ENCODE assay signal across 31 cellular contexts in genomic region chr3:9565316-9565715, GRCh38. TPM values are rescaled to one million over a fixed set of nuclear protein-coding genes. Genes with fewer than 3 reads are reported as not detected.
"Had no signal": no experiment of that assay in that cellular context is flagged by ENCODE, and none has a peak within 500 bp of the region (broad histone marks: within the 10 kb centered on the region; RNA-seq: fewer than 3 reads in every experiment).

No MANE protein-coding gene starts in this region.

- H3K27ac ChIP-seq: stomach, suprapubic skin, testis, thoracic aorta, thyroid gland, tibial artery, tibial nerve, transverse colon, upper lobe of left lung, upper lobe of right lung, uterus, vagina had no signal

- H3K4me1 Mint-ChIP-seq: stimulated activated effector memory CD8-positive, alpha-beta T cell treated with anti-CD3 and anti-CD28 coated beads, Interleukin-12 subunit alpha, Interleukin-12 subunit beta, amount 100 ng/mL, for 72 hours; stimulated activated memory B cell treated with anti-CD40 and anti-IgM and Interleukin-4, amounts not matched to agents 10 μg/mL and 1 μg/mL and 100 μg/mL, for 72 hours; stimulated activated naive B cell treated with anti-CD40 and anti-IgM and Interleukin-4, amounts not matched to agents 10 μg/mL and 1 μg/mL and 100 μg/mL, for 72 hours; stimulated activated naive CD8-positive, alpha-beta T cell treated with anti-CD3 and anti-CD28 coated beads, Interleukin-15, amount 100 ng/mL, for 72 hours had no signal

- ATAC-seq: stimulated activated effector memory CD8-positive, alpha-beta T cell treated with anti-CD3 and anti-CD28 coated beads, Interleukin-12 subunit alpha, Interleukin-12 subunit beta, amount 100 ng/mL, for 72 hours; stimulated activated memory B cell treated with anti-CD40 and anti-IgM and Interleukin-4, amounts not matched to agents 10 μg/mL and 1 μg/mL and 100 μg/mL, for 72 hours; stimulated activated naive B cell treated with anti-CD40 and anti-IgM and Interleukin-4, amounts not matched to agents 10 μg/mL and 1 μg/mL and 100 μg/mL, for 72 hours; stimulated activated naive CD8-positive, alpha-beta T cell treated with anti-CD3 and anti-CD28 coated beads, Interleukin-15, amount 100 ng/mL, for 72 hours; stimulated activated naive CD8-positive, alpha-beta T cell treated with anti-CD3 and anti-CD28 coated beads, Interleukin-15, Interleukin-2, amounts not matched to agents 100 U/mL and 50 U/mL, for 24 hours; upper lobe of right lung had no signal

- H3K9me3 Mint-ChIP-seq: stimulated activated effector memory CD8-positive, alpha-beta T cell treated with anti-CD3 and anti-CD28 coated beads, Interleukin-12 subunit alpha, Interleukin-12 subunit beta, amount 100 ng/mL, for 72 hours; stimulated activated naive CD8-positive, alpha-beta T cell treated with anti-CD3 and anti-CD28 coated beads, Interleukin-15, Interleukin-2, amounts not matched to agents 100 ng/mL and 50 ng/mL, for 24 hours had no signal

- DNase-seq: stimulated activated CD4-positive, alpha-beta T cell treated with anti-CD3 and anti-CD28 coated beads, Interleukin-2, amount 100 ng/mL, for 48 hours; stimulated activated CD4-positive, alpha-beta T cell treated with anti-CD3 and anti-CD28 coated beads, Interleukin-4, amount 100 ng/mL, for 1 hour; stimulated activated CD4-positive, alpha-beta T cell treated with anti-CD3 and anti-CD28 coated beads, Interleukin-4, amount 100 ng/mL, for 24 hours; stimulated activated CD4-positive, alpha-beta T cell treated with anti-CD3 and anti-CD28 coated beads, Interleukin-4, amount 100 ng/mL, for 4 hours; stimulated activated CD8-positive, alpha-beta memory T cell treated with anti-CD3 and anti-CD28 coated beads, Interleukin-4, amount 100 ng/mL, for 48 hours; stimulated activated naive B cell treated with anti-CD40 and anti-IgM and Interleukin-4, amounts not matched to agents 10 μg/mL and 1 μg/mL and 100 μg/mL, for 72 hours; stimulated activated naive CD4-positive, alpha-beta T cell; stimulated activated naive CD4-positive, alpha-beta T cell treated with Interleukin-2 at 50 U/mL for 16 hours; stimulated activated naive CD8-positive, alpha-beta T cell treated with anti-CD3 and anti-CD28 coated beads, Interleukin-15, amount 100 ng/mL, for 72 hours; stimulated activated naive CD8-positive, alpha-beta T cell treated with anti-CD3 and anti-CD28 coated beads, Interleukin-15, Interleukin-2, amounts not matched to agents 100 U/mL and 50 U/mL, for 24 hours; stomach; substantia nigra; testis; thyroid gland; tibial artery; transverse colon; trophoblast cell; upper lobe of left lung; upper lobe of right lung; uterus had no signal

- H3K27me3 ChIP-seq: stomach, suprapubic skin, testis, thyroid gland, tibial artery, tibial nerve, transverse colon, upper lobe of left lung, upper lobe of right lung, uterus, vagina had no signal

- H3K27ac Mint-ChIP-seq: stimulated activated effector memory CD8-positive, alpha-beta T cell treated with anti-CD3 and anti-CD28 coated beads, Interleukin-12 subunit alpha, Interleukin-12 subunit beta, amount 100 ng/mL, for 72 hours; stimulated activated memory B cell treated with anti-CD40 and anti-IgM and Interleukin-4, amounts not matched to agents 10 μg/mL and 1 μg/mL and 100 μg/mL, for 72 hours; stimulated activated naive B cell treated with anti-CD40 and anti-IgM and Interleukin-4, amounts not matched to agents 10 μg/mL and 1 μg/mL and 100 μg/mL, for 72 hours; stimulated activated naive CD8-positive, alpha-beta T cell treated with anti-CD3 and anti-CD28 coated beads, Interleukin-15, amount 100 ng/mL, for 72 hours; stimulated activated naive CD8-positive, alpha-beta T cell treated with anti-CD3 and anti-CD28 coated beads, Interleukin-15, Interleukin-2, amounts not matched to agents 100 ng/mL and 50 ng/mL, for 24 hours; type B pancreatic cell had no signal

- H3K4me3 Mint-ChIP-seq: stimulated activated effector memory CD8-positive, alpha-beta T cell treated with anti-CD3 and anti-CD28 coated beads, Interleukin-12 subunit alpha, Interleukin-12 subunit beta, amount 100 ng/mL, for 72 hours; stimulated activated memory B cell treated with anti-CD40 and anti-IgM and Interleukin-4, amounts not matched to agents 10 μg/mL and 1 μg/mL and 100 μg/mL, for 72 hours; stimulated activated naive B cell treated with anti-CD40 and anti-IgM and Interleukin-4, amounts not matched to agents 10 μg/mL and 1 μg/mL and 100 μg/mL, for 72 hours; stimulated activated naive CD8-positive, alpha-beta T cell treated with anti-CD3 and anti-CD28 coated beads, Interleukin-15, amount 100 ng/mL, for 72 hours; stimulated activated naive CD8-positive, alpha-beta T cell treated with anti-CD3 and anti-CD28 coated beads, Interleukin-15, Interleukin-2, amounts not matched to agents 100 ng/mL and 50 ng/mL, for 24 hours; type B pancreatic cell had no signal

- H3K36me3 Mint-ChIP-seq: stimulated activated effector memory CD8-positive, alpha-beta T cell treated with anti-CD3 and anti-CD28 coated beads, Interleukin-12 subunit alpha, Interleukin-12 subunit beta, amount 100 ng/mL, for 72 hours; stimulated activated memory B cell treated with anti-CD40 and anti-IgM and Interleukin-4, amounts not matched to agents 10 μg/mL and 1 μg/mL and 100 μg/mL, for 72 hours; type B pancreatic cell had no signal

- FAIRE-seq: urothelium cell line had no signal

- H3K4me3 ChIP-seq: stomach, suprapubic skin, testis, thoracic aorta, thyroid gland, tibial artery, tibial nerve, transverse colon, upper lobe of left lung, upper lobe of right lung, uterus, vagina had no signal

- H3K36me3 ChIP-seq: stomach, suprapubic skin, thoracic aorta, thyroid gland, tibial artery, tibial nerve, transverse colon, upper lobe of left lung, upper lobe of right lung, uterus, vagina had no signal

- H3K4me1 ChIP-seq: stomach, suprapubic skin, testis, thyroid gland, tibial artery, tibial nerve, transverse colon, upper lobe of left lung, upper lobe of right lung, uterus, vagina had no signal

- H3K9me3 ChIP-seq: suprapubic skin, testis, thoracic aorta, thyroid gland, tibial artery had no signal

RNA-seq across cellular contexts. Expression of gene LHFPL4, which starts 11.7 kb away (rescaled TPM):
- total RNA-seq: subcutaneous adipose tissue, thoracic aorta, upper lobe of right lung, ureter, vagina had no signal
